23 cellular contexts compared by ENCODE assay signal in genomic region chr11:111260761-111261160, GRCh38. TPM values are rescaled to one million over a fixed set of nuclear protein-coding genes. Genes with fewer than 3 reads are reported as not detected.
A peak's percentile ranks its signal among the peaks of the same experiment; 100 is the strongest.
DNase-seq lines count a peak whose midpoint lies in the region; ATAC-seq, FAIRE-seq and TF ChIP-seq lines count a peak whose summit lies in the region.
"Had no signal": no experiment of that assay in that cellular context is flagged by ENCODE, and none has a peak within 500 bp of the region (broad histone marks: within the 10 kb centered on the region; RNA-seq: fewer than 3 reads in every experiment).

No MANE protein-coding gene starts in this region.

- H3K4me3 Mint-ChIP-seq in astrocyte (ENCODE audit: unreplicated experiment), result no peak overlapping the region
- no peak overlapping the region for H3K4me3 Mint-ChIP-seq in CD4-positive, alpha-beta memory T cell
- no peak overlapping the region for H3K4me3 Mint-ChIP-seq in activated CD8-positive, alpha-beta T cell treated with anti-CD3 and anti-CD28 coated beads, Interleukin-2, amount 10 ng/mL, durations not matched to agents 7 days and 5 days
- H3K4me3 Mint-ChIP-seq: CD8-positive, alpha-beta memory T cell; H9 had no signal

- H4K20me1 ChIP-seq in BLaER1 treated with 17β-estradiol and CSF1 and Interleukin-3, amounts not matched to agents 10 nM and 100 nM, result no peaks in the 10 kb centered on the region
- no peaks in the 10 kb centered on the region for H4K20me1 ChIP-seq in astrocyte (ENCODE audit: insufficient read depth, low read length)

- TF ChIP-seq CTCF in astrocyte (IDR thresholded peaks at IDR 0.05; ENCODE audit: insufficient read depth, low read depth, low read length), result no peak

- no peaks in the 10 kb centered on the region for H3K9me3 Mint-ChIP-seq in astrocyte (ENCODE audit: unreplicated experiment)
- H3K9me3 Mint-ChIP-seq in CD4-positive, alpha-beta memory T cell, result no peaks in the 10 kb centered on the region
- no peaks in the 10 kb centered on the region for H3K9me3 Mint-ChIP-seq in activated CD8-positive, alpha-beta T cell treated with anti-CD3 and anti-CD28 coated beads, Interleukin-2, amount 10 ng/mL, durations not matched to agents 7 days and 5 days (ENCODE audit: insufficient read depth)
- H3K9me3 Mint-ChIP-seq: CD8-positive, alpha-beta memory T cell; H9 had no signal

- no peak overlapping the region for H2AFZ ChIP-seq in astrocyte (ENCODE audit: low read depth, low read length)

- peaks cover 6% of the 10 kb centered on the region for H3K4me1 Mint-ChIP-seq in astrocyte (ENCODE audit: low read depth, unreplicated experiment)
- no peaks in the 10 kb centered on the region for H3K4me1 Mint-ChIP-seq in CD4-positive, alpha-beta memory T cell
- H3K4me1 Mint-ChIP-seq in activated CD8-positive, alpha-beta T cell treated with anti-CD3 and anti-CD28 coated beads, Interleukin-2, amount 10 ng/mL, durations not matched to agents 7 days and 5 days (ENCODE audit: low read depth), result no peaks in the 10 kb centered on the region
- H3K4me1 Mint-ChIP-seq: H9 had no signal

- no peak for ATAC-seq in activated CD8-positive, alpha-beta T cell treated with anti-CD3 and anti-CD28 coated beads, Interleukin-2, amount 10 ng/mL, durations not matched to agents 7 days and 5 days
- ATAC-seq: K562 had no signal

- intact Hi-C loops in CD4-positive, alpha-beta memory T cell (cut with micrococcal nuclease), result no loop called here

- peaks cover 3% of the 10 kb centered on the region for H3K27me3 Mint-ChIP-seq in astrocyte (ENCODE audit: low read depth, unreplicated experiment)
- peaks cover 22 to 29% of the 10 kb centered on the region in 2 donors for H3K27me3 Mint-ChIP-seq in CD4-positive, alpha-beta memory T cell
- H3K27me3 Mint-ChIP-seq in activated CD8-positive, alpha-beta T cell treated with anti-CD3 and anti-CD28 coated beads, Interleukin-2, amount 10 ng/mL, durations not matched to agents 7 days and 5 days (ENCODE audit: low read depth), result peaks cover 18% of the 10 kb centered on the region

- peak overlapping the region; percentile 27 for H3K27ac Mint-ChIP-seq in astrocyte (ENCODE audit: unreplicated experiment)
- H3K27ac Mint-ChIP-seq in CD4-positive, alpha-beta memory T cell, result no peak overlapping the region
- H3K27ac Mint-ChIP-seq in activated CD8-positive, alpha-beta T cell treated with anti-CD3 and anti-CD28 coated beads, Interleukin-2, amount 10 ng/mL, durations not matched to agents 7 days and 5 days, result no peak overlapping the region
- H3K27ac Mint-ChIP-seq: H9 had no signal

- no peak overlapping the region for H3K4me3 ChIP-seq in BLaER1 treated with 17β-estradiol and CSF1 and Interleukin-3, amounts not matched to agents 10 nM and 100 nM
- H3K4me3 ChIP-seq in astrocyte (ENCODE audit: insufficient read depth, low read depth, low read length), result no peak overlapping the region
- H3K4me3 ChIP-seq in CD4-positive, alpha-beta memory T cell (ENCODE audit: low read length in 2 of 2), result no peak overlapping the region
- H3K4me3 ChIP-seq: K562 had no signal

- peaks cover 7 to 29% (median 26%) of the 10 kb centered on the region in 10 experiments; a peak in 18 of 20 replicates for H3K4me1 ChIP-seq in BLaER1 treated with 17β-estradiol and CSF1 and Interleukin-3, amounts not matched to agents 10 nM and 100 nM
- H3K4me1 ChIP-seq in astrocyte (ENCODE audit: insufficient read depth, low read length), result no peaks in the 10 kb centered on the region
- no peaks in the 10 kb centered on the region for H3K4me1 ChIP-seq in CD4-positive, alpha-beta memory T cell (ENCODE audit: insufficient read depth, low read length)

- CTCF ChIA-PET in CD4-positive, alpha-beta memory T cell (lab: Charles Lee; ENCODE audit: partially characterized antibody), result interaction anchor here (1.1 kb wide), 1 partner anchor 31 kb away, joined by 3 read pairs; no protein-coding TSS in a partner anchor
- CTCF ChIA-PET in activated CD8-positive, alpha-beta T cell treated with anti-CD3 and anti-CD28 coated beads, Interleukin-2, amount 10 ng/mL, durations not matched to agents 7 days and 5 days (lab: Charles Lee), result interaction anchor here (1.0 to 1.7 kb wide), 5 partner anchors 18 to 185 kb away, joined by 3 to 4 read pairs (median 4); no protein-coding TSS in a partner anchor

- no peaks in the 10 kb centered on the region for H3K36me3 Mint-ChIP-seq in astrocyte (ENCODE audit: low read depth, unreplicated experiment)
- no peaks in the 10 kb centered on the region for H3K36me3 Mint-ChIP-seq in CD4-positive, alpha-beta memory T cell
- H3K36me3 Mint-ChIP-seq in activated CD8-positive, alpha-beta T cell treated with anti-CD3 and anti-CD28 coated beads, Interleukin-2, amount 10 ng/mL, durations not matched to agents 7 days and 5 days (ENCODE audit: low read depth), result no peaks in the 10 kb centered on the region
- H3K36me3 Mint-ChIP-seq: CD8-positive, alpha-beta memory T cell had no signal

- no peaks in the 10 kb centered on the region for H3K36me3 ChIP-seq in BLaER1 treated with 17β-estradiol and CSF1 and Interleukin-3, amounts not matched to agents 10 nM and 100 nM
- no peaks in the 10 kb centered on the region for H3K36me3 ChIP-seq in astrocyte (ENCODE audit: insufficient read depth, low read length)
- no peaks in the 10 kb centered on the region for H3K36me3 ChIP-seq in CD4-positive, alpha-beta memory T cell (ENCODE audit: insufficient read depth, low read length)

- H3K9ac ChIP-seq in BLaER1 treated with 17β-estradiol and CSF1 and Interleukin-3, amounts not matched to agents 10 nM and 100 nM, result peak overlapping the region in 4 of 11 experiments; percentile 26 to 59 (median 57); a peak in 6 of 22 replicates
- no peak overlapping the region for H3K9ac ChIP-seq in astrocyte (ENCODE audit: low read length)

- H3K9me3 ChIP-seq in BLaER1 treated with 17β-estradiol and CSF1 and Interleukin-3, amounts not matched to agents 10 nM and 100 nM (replicated peaks in 1 of 11), result peaks cover 0 to 9% (median 0%) of the 10 kb centered on the region in 11 experiments; a peak in 5 of 22 replicates
- H3K9me3 ChIP-seq in astrocyte (ENCODE audit: insufficient read depth, low read depth, low read length), result no peaks in the 10 kb centered on the region
- H3K9me3 ChIP-seq in CD4-positive, alpha-beta memory T cell (ENCODE audit: control insufficient read depth in 1 of 2, low read length in 2 of 2), result no peaks in the 10 kb centered on the region

- peak overlapping the region in 8 of 11 experiments; percentile 37 to 80 (median 68); a peak in 15 of 22 replicates for H3K27ac ChIP-seq in BLaER1 treated with 17β-estradiol and CSF1 and Interleukin-3, amounts not matched to agents 10 nM and 100 nM
- H3K27ac ChIP-seq in astrocyte (ENCODE audit: low read depth, low read length), result no peak overlapping the region
- no peak overlapping the region for H3K27ac ChIP-seq in CD4-positive, alpha-beta memory T cell (ENCODE audit: low read depth, low read length)
- H3K27ac ChIP-seq: HL-60 had no signal

- H3K79me2 ChIP-seq in astrocyte (ENCODE audit: insufficient read depth, low read length), result no peaks in the 10 kb centered on the region

- FAIRE-seq in GM18507 (lab: Jason Lieb, UNC), result peak; percentile 9
- FAIRE-seq in astrocyte (lab: Jason Lieb, UNC), result no peak
- FAIRE-seq: A204.1, GM19239, H1, K562 had no signal

- POLR2A ChIA-PET in CD4-positive, alpha-beta memory T cell (lab: Charles Lee; ENCODE audit: partially characterized antibody), result no interaction called here
- POLR2A ChIA-PET in activated CD8-positive, alpha-beta T cell treated with anti-CD3 and anti-CD28 coated beads, Interleukin-2, amount 10 ng/mL, durations not matched to agents 7 days and 5 days (lab: Charles Lee), result no interaction called here

- H3K4me2 ChIP-seq in BLaER1 treated with 17β-estradiol and CSF1 and Interleukin-3, amounts not matched to agents 10 nM and 100 nM, result peak overlapping the region in 9 of 11 experiments; percentile 38 to 69 (median 54); a peak in 18 of 22 replicates
- no peak overlapping the region for H3K4me2 ChIP-seq in astrocyte (ENCODE audit: low read length)

- DNase-seq in GM18507 (ENCODE audit: extremely low spot score, insufficient read length, low read depth) (no peak), astrocyte (ENCODE audit: low read depth) (no peak), fibroblast of peridontal ligament (ENCODE audit: extremely low read depth) (peak; percentile 42), middle frontal gyrus (ENCODE audit: extremely low spot score, low spot score) (no peak), NCI-H2171 treated with DMSO at 0.1 percent for 48 hours (lab: John Stamatoyannopoulos, UW) (no peak)
- DNase-seq in CD4-positive, alpha-beta memory T cell, result no peak
- no peak for DNase-seq in activated CD8-positive, alpha-beta T cell treated with anti-CD3 and anti-CD28 coated beads, Interleukin-2, amount 10 ng/mL, durations not matched to agents 7 days and 5 days
- DNase-seq: ACHN; AML-193; CD8-positive, alpha-beta memory T cell; COR-L47; DMS 273 treated with DMSO at 0.1 percent for 48 hours; DMS53; GDM1; H9 had no signal

- no peaks in the 10 kb centered on the region for H3K27me3 ChIP-seq in BLaER1 treated with 17β-estradiol and CSF1 and Interleukin-3, amounts not matched to agents 10 nM and 100 nM
- H3K27me3 ChIP-seq in astrocyte (ENCODE audit: insufficient read depth, low read length), result no peaks in the 10 kb centered on the region
- H3K27me3 ChIP-seq in CD4-positive, alpha-beta memory T cell (ENCODE audit: insufficient read depth, low read length), result no peaks in the 10 kb centered on the region

RNA-seq across cellular contexts. Expression of gene POU2AF2, which starts 15.2 kb away (rescaled TPM):
- total RNA-seq in astrocyte, result not detected in 2 replicates
- not detected for total RNA-seq in CD4-positive, alpha-beta memory T cell
- not detected for polyA plus RNA-seq in CD4-positive, alpha-beta memory T cell
- total RNA-seq in activated CD8-positive, alpha-beta T cell treated with anti-CD3 and anti-CD28 coated beads, Interleukin-2, amount 10 ng/mL, durations not matched to agents 7 days and 5 days, result not detected
- total RNA-seq: CD8-positive, alpha-beta memory T cell; H1; H9; HT1080; K562 had no signal
- polyA plus RNA-seq: BJ; CD8-positive, alpha-beta memory T cell; H1; K562 had no signal

RNA-seq across cellular contexts. Expression of gene POU2AF3, which starts 37.6 kb away (rescaled TPM):
- 0.27 TPM in 1 of 2 replicates, not detected in the other for total RNA-seq in astrocyte
- not detected for total RNA-seq in CD4-positive, alpha-beta memory T cell
- polyA plus RNA-seq in CD4-positive, alpha-beta memory T cell, result not detected
- not detected for total RNA-seq in activated CD8-positive, alpha-beta T cell treated with anti-CD3 and anti-CD28 coated beads, Interleukin-2, amount 10 ng/mL, durations not matched to agents 7 days and 5 days
- total RNA-seq: CD8-positive, alpha-beta memory T cell; HT1080; K562 had no signal
- polyA plus RNA-seq: BJ; CD8-positive, alpha-beta memory T cell; K562 had no signal

Comparison
In these comparisons a context has a peak if more than half of its experiments do, and no peak if none do; other contexts are left out.
1. H3K27ac ChIP-seq: peak in BLaER1 treated with 17β-estradiol and CSF1 and Interleukin-3, amounts not matched to agents 10 nM and 100 nM (8 of 11); none in astrocyte (single experiment) and CD4-positive, alpha-beta memory T cell (single experiment).